Comparison of ENCODE assay signal across 19 cellular contexts in the genomic region with DNA sequence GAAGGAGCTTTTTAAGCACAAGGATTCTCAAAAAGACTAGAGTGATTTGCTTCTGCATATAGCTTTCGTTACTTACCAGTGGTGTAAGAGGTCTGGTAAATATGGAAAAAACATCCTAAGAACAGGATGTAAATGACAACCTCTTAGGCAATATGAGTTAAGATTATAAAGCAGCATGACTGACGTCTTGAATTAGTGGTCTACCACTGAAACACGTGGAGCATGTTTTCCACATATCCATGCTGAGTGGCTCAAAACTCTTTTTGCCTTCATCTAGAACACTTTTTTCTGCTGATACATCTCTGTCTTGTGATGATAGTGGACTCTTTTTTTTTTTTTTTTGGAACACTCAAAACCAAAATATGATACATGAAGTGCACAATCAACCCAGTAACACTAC. TPM values are rescaled to one million over a fixed set of nuclear protein-coding genes. Genes with fewer than 3 reads are reported as not detected.
"Had no signal": no experiment of that assay in that cellular context is flagged by ENCODE, and none has a peak within 500 bp of the region (broad histone marks: within the 10 kb centered on the region; RNA-seq: fewer than 3 reads in every experiment).

No MANE protein-coding gene starts in this region.

- H3K27ac ChIP-seq: ascending aorta, psoas muscle, right lobe of liver, WERI-Rb-1 had no signal

- H3K36me3 ChIP-seq: ascending aorta, right lobe of liver, WERI-Rb-1 had no signal

- DNase-seq: activated CD4-positive, alpha-beta T cell treated with anti-CD3 and anti-CD28 coated beads for 36 hours; activated CD8-positive, alpha-beta memory T cell treated with anti-CD3 and anti-CD28 coated beads, Interleukin-2, amount 50 U/mL, for 4 hours; activated CD8-positive, alpha-beta T cell treated with anti-CD3 and anti-CD28 coated beads for 36 hours; activated naive CD4-positive, alpha-beta T cell; effector CD4-positive, alpha-beta T cell; hypothalamus; left colon; mesenchymal stem cell; occipital lobe; psoas muscle; right lobe of liver; spleen; stimulated activated CD4-positive, alpha-beta T cell treated with anti-CD3 and anti-CD28 coated beads, Interleukin-1b, Interleukin-23, amount 100 ng/mL, for 48 hours; T-helper 1 cell; WERI-Rb-1 had no signal

- ATAC-seq: activated CD4-positive, alpha-beta T cell treated with anti-CD3 and anti-CD28 coated beads for 36 hours; activated CD8-positive, alpha-beta T cell treated with anti-CD3 and anti-CD28 coated beads for 36 hours; psoas muscle; right lobe of liver; stimulated activated memory B cell treated with anti-CD40 and anti-IgM and Interleukin-4, amounts not matched to agents 10 μg/mL and 1 μg/mL and 100 μg/mL, for 72 hours had no signal

- H3K4me3 ChIP-seq: ascending aorta, psoas muscle, right lobe of liver, spleen, tibial nerve had no signal

- H3K4me1 ChIP-seq: psoas muscle had no signal

- FAIRE-seq: endothelial cell of umbilical vein had no signal

- H3K27me3 ChIP-seq: ascending aorta, right lobe of liver, spleen, tibial nerve had no signal

- H3K9me3 ChIP-seq: ascending aorta, psoas muscle, right lobe of liver, tibial nerve had no signal

RNA-seq across cellular contexts. Expression of a gene that starts 58.3 kb away (rescaled TPM):
- total RNA-seq: activated CD8-positive, alpha-beta T cell treated with anti-CD3 and anti-CD28 coated beads for 36 hours had no signal
